In genomic region chr1:119108993-119109392, GRCh38 we compare ENCODE assay signal across 24 cellular contexts.
"Had no signal": no experiment of that assay in that cellular context is flagged by ENCODE, and none has a peak within 500 bp of the region (broad histone marks: within the 10 kb centered on the region; RNA-seq: fewer than 3 reads in every experiment).

No MANE protein-coding gene starts in this region.

- H3K4me3 ChIP-seq: esophagus muscularis mucosa, gastroesophageal sphincter, pancreas, prostate gland, right lobe of liver, spleen, testis, tibial nerve, upper lobe of right lung, vagina had no signal

- H3K27me3 Mint-ChIP-seq: effector memory CD8-positive, alpha-beta T cell; naive B cell; stimulated activated naive B cell treated with anti-CD40 and anti-IgM and Interleukin-4, amounts not matched to agents 10 μg/mL and 1 μg/mL and 100 μg/mL, for 72 hours; stimulated activated naive CD8-positive, alpha-beta T cell treated with anti-CD3 and anti-CD28 coated beads, Interleukin-15, amount 100 ng/mL, for 72 hours had no signal

- H3K4me3 Mint-ChIP-seq: effector memory CD8-positive, alpha-beta T cell; nephron; stimulated activated naive B cell treated with anti-CD40 and anti-IgM and Interleukin-4, amounts not matched to agents 10 μg/mL and 1 μg/mL and 100 μg/mL, for 72 hours; stimulated activated naive CD8-positive, alpha-beta T cell treated with anti-CD3 and anti-CD28 coated beads, Interleukin-15, amount 100 ng/mL, for 72 hours had no signal

- H3K27ac Mint-ChIP-seq: effector memory CD8-positive, alpha-beta T cell; naive B cell; nephron; stimulated activated naive B cell treated with anti-CD40 and anti-IgM and Interleukin-4, amounts not matched to agents 10 μg/mL and 1 μg/mL and 100 μg/mL, for 72 hours; stimulated activated naive CD8-positive, alpha-beta T cell treated with anti-CD3 and anti-CD28 coated beads, Interleukin-15, amount 100 ng/mL, for 72 hours had no signal

- H3K4me1 ChIP-seq: esophagus muscularis mucosa, gastroesophageal sphincter, pancreas, prostate gland, right lobe of liver, spleen, testis, tibial nerve, upper lobe of right lung, vagina had no signal

- H3K27ac ChIP-seq: epithelial cell of prostate, esophagus muscularis mucosa, gastroesophageal sphincter, pancreas, prostate gland, right lobe of liver, spleen, testis, tibial nerve, upper lobe of right lung, vagina had no signal

- H3K4me1 Mint-ChIP-seq: stimulated activated naive B cell treated with anti-CD40 and anti-IgM and Interleukin-4, amounts not matched to agents 10 μg/mL and 1 μg/mL and 100 μg/mL, for 72 hours; stimulated activated naive CD8-positive, alpha-beta T cell treated with anti-CD3 and anti-CD28 coated beads, Interleukin-15, amount 100 ng/mL, for 72 hours had no signal

- DNase-seq: effector memory CD8-positive, alpha-beta T cell; left colon; left ventricle myocardium superior; mesendoderm; naive B cell; occipital lobe; pancreas; retina; right lobe of liver; spleen; stimulated activated CD4-positive, alpha-beta T cell treated with anti-CD3 and anti-CD28 coated beads, Interleukin-15, amount 100 ng/mL, for 24 hours; stimulated activated CD4-positive, alpha-beta T cell treated with anti-CD3 and anti-CD28 coated beads, Interleukin-1b, Interleukin-23, amount 100 ng/mL, for 48 hours; stimulated activated CD4-positive, alpha-beta T cell treated with anti-CD3 and anti-CD28 coated beads, Interleukin-4, amount 100 ng/mL, for 24 hours; stimulated activated naive B cell treated with anti-CD40 and anti-IgM and Interleukin-4, amounts not matched to agents 10 μg/mL and 1 μg/mL and 100 μg/mL, for 72 hours; stimulated activated naive CD8-positive, alpha-beta T cell treated with anti-CD3 and anti-CD28 coated beads, Interleukin-15, amount 100 ng/mL, for 72 hours; testis; upper lobe of right lung had no signal

- ATAC-seq: effector memory CD8-positive, alpha-beta T cell; gastroesophageal sphincter; left colon; left ventricle myocardium superior; pancreas; right lobe of liver; stimulated activated naive B cell treated with anti-CD40 and anti-IgM and Interleukin-4, amounts not matched to agents 10 μg/mL and 1 μg/mL and 100 μg/mL, for 72 hours; stimulated activated naive CD8-positive, alpha-beta T cell treated with anti-CD3 and anti-CD28 coated beads, Interleukin-15, amount 100 ng/mL, for 72 hours; upper lobe of right lung had no signal

- H3K27me3 ChIP-seq: esophagus muscularis mucosa, gastroesophageal sphincter, pancreas, right lobe of liver, spleen, testis, tibial nerve, upper lobe of right lung, vagina had no signal

- H3K9me3 ChIP-seq: esophagus muscularis mucosa, gastroesophageal sphincter, pancreas, prostate gland, right lobe of liver, testis, upper lobe of right lung, vagina had no signal

- H3K36me3 ChIP-seq: esophagus muscularis mucosa, gastroesophageal sphincter, pancreas, prostate gland, right lobe of liver, spleen, upper lobe of right lung, vagina had no signal
